Comparison of ENCODE assay signal across 12 cellular contexts in genomic region chr1:51908499-51908898, GRCh38. TPM values are rescaled to one million over a fixed set of nuclear protein-coding genes. Genes with fewer than 3 reads are reported as not detected.
DNase-seq lines count a peak whose midpoint lies in the region; ATAC-seq and TF ChIP-seq lines count a peak whose summit lies in the region.
"Had no signal": no experiment of that assay in that cellular context is flagged by ENCODE, and none has a peak within 500 bp of the region (broad histone marks: within the 10 kb centered on the region; RNA-seq: fewer than 3 reads in every experiment).

No MANE protein-coding gene starts in this region.

- no peak overlapping the region for H3K9ac ChIP-seq in BLaER1
- H3K9ac ChIP-seq: GM23248, KMS-11 had no signal

- DNase-seq in Jurkat, Clone E6-1 (ENCODE audit: low read depth, low spot score), result peak; percentile 50
- no peak for DNase-seq in WERI-Rb-1
- DNase-seq in naive B cell, result peak; percentile 16
- DNase-seq in NCI-H526 treated with DMSO at 0.1 percent for 48 hours (lab: John Stamatoyannopoulos, UW), result no peak
- no peak for DNase-seq in HT-29 (ENCODE audit: low spot score)
- DNase-seq in RKO (ENCODE audit: low spot score), result no peak
- DNase-seq: CD4-positive, CD25-positive, alpha-beta regulatory T cell; DMS53; GM23248 had no signal

- H3K36me3 ChIP-seq in BLaER1 (no peaks in the 10 kb centered on the region), WERI-Rb-1 (peaks cover 4% of the 10 kb centered on the region; the same call in 1 of the 2 replicates)

- H4K20me1 ChIP-seq in BLaER1, result no peaks in the 10 kb centered on the region

- H3K9me3 ChIP-seq in BLaER1 (peaks cover 20% of the 10 kb centered on the region), WERI-Rb-1 (ENCODE audit: severe bottlenecking) (no peaks in the 10 kb centered on the region)

- H3K27me3 Mint-ChIP-seq in naive B cell, result peaks cover 14 to 34% (median 15%) of the 10 kb centered on the region in 3 donors

- H3K4me3 ChIP-seq in BLaER1 (no peak overlapping the region), WERI-Rb-1 (ENCODE audit: low read depth, low read length) (no peak overlapping the region)
- no peak overlapping the region for H3K4me3 ChIP-seq in Jurkat, Clone E6-1 (ENCODE audit: low read length)
- H3K4me3 ChIP-seq: GM23248 had no signal

- peak overlapping the region; percentile 38 for H3K4me2 ChIP-seq in BLaER1
- H3K4me2 ChIP-seq: KMS-11 had no signal

- H3K4me1 Mint-ChIP-seq in naive B cell, result peaks cover 15 to 20% (median 17%) of the 10 kb centered on the region in 3 donors
- H3K4me1 Mint-ChIP-seq: CD4-positive, CD25-positive, alpha-beta regulatory T cell had no signal

- no peak overlapping the region for H3K4me3 Mint-ChIP-seq in naive B cell
- H3K4me3 Mint-ChIP-seq: CD4-positive, CD25-positive, alpha-beta regulatory T cell had no signal

- H3K36me3 Mint-ChIP-seq in naive B cell, result peaks cover 0 to 8% of the 10 kb centered on the region in 2 donors
- H3K36me3 Mint-ChIP-seq: CD4-positive, CD25-positive, alpha-beta regulatory T cell had no signal

- H3K27ac Mint-ChIP-seq in naive B cell, result peak overlapping the region in 4 of 6 donors; percentile 9 to 84 (median 33)

- no peak for TF ChIP-seq CTCF in WERI-Rb-1 (IDR thresholded peaks at IDR 0.05; ENCODE audit: low read depth, low read length)

- H3K27me3 ChIP-seq in BLaER1 (no peaks in the 10 kb centered on the region), WERI-Rb-1 (ENCODE audit: insufficient read depth, low read depth, severe bottlenecking) (no peaks in the 10 kb centered on the region)

- H3K27ac ChIP-seq in BLaER1 (no peak overlapping the region), WERI-Rb-1 (peak overlapping the region; percentile 10; the same call in 1 of the 2 replicates)
- H3K27ac ChIP-seq: 22Rv1, GM23248, KMS-11 had no signal

- H3K9me3 Mint-ChIP-seq in naive B cell, result peaks cover 0 to 6% (median 4%) of the 10 kb centered on the region in 7 donors

- peaks cover 24% of the 10 kb centered on the region for H3K4me1 ChIP-seq in BLaER1

- ATAC-seq in naive B cell (ENCODE audit: low read depth in 2 of 2), result peak; percentile 64 to 81

RNA-seq across cellular contexts. Expression of gene NRDC, which starts 30.0 kb away (rescaled TPM):
- polyA plus RNA-seq in Jurkat, Clone E6-1 (2012; ENCODE audit: insufficient read depth, insufficient read length), result 153 TPM
- polyA plus RNA-seq in naive B cell (ENCODE audit: low read depth in 6 of 6), result 10 to 100 TPM; 58.5 to 94.9 (median 81.6) TPM
- total RNA-seq in HT-29 (2014; rRNA removed; shearing (Covaris generic)), result 24.6 and 41.1 TPM in 2 replicates

Comparison
In these comparisons a context has a peak if more than half of its experiments do, and no peak if none do; other contexts are left out.
1. DNase-seq: peak in Jurkat, Clone E6-1 (single experiment) and naive B cell (single experiment); none in WERI-Rb-1 (single experiment), NCI-H526 treated with DMSO at 0.1 percent for 48 hours (single experiment), HT-29 (single experiment) and RKO (single experiment).